In genomic region chr6:9412951-9413559, GRCh38 we compare ENCODE assay signal across 1 cellular context.
TF ChIP-seq lines count a peak whose summit lies in the region.

No MANE protein-coding gene starts in this region.

TF ChIP-seq in K562, 482 proteins besides CTCF, POLR2A, EP300 and RAD21 (continued from another document):
- no peak for TF ChIP-seq ZBTB40 (IDR thresholded peaks at IDR 0.05)
- TF ChIP-seq ZBTB40 (CRISPR knock-in tag; IDR thresholded peaks at IDR 0.05) = no peak
- TF ChIP-seq ETV5 (CRISPR knock-in tag; IDR thresholded peaks at IDR 0.05; ENCODE audit: low read depth) = no peak
- TF ChIP-seq CBX3 (IDR thresholded peaks at IDR 0.05; ENCODE audit: borderline replicate concordance in 1 of 2, low read length in 2 of 2) = no peak
- TF ChIP-seq ZBTB8A (IDR thresholded peaks at IDR 0.05; ENCODE audit: partially characterized antibody) = no peak
- no peak for TF ChIP-seq CREM (IDR thresholded peaks at IDR 0.05; ENCODE audit: low read depth)
- TF ChIP-seq MYC (IDR thresholded peaks at IDR 0.05; ENCODE audit: low read depth, low read length) = no peak
- no peak for TF ChIP-seq MYC (CRISPR knock-in tag; IDR thresholded peaks at IDR 0.05; ENCODE audit: borderline replicate concordance, low read depth)
- no peak for TF ChIP-seq ZNF239 (CRISPR knock-in tag; IDR thresholded peaks at IDR 0.05)
- TF ChIP-seq MEIS2 (IDR thresholded peaks at IDR 0.05; ENCODE audit: partially characterized antibody) = no peak
- TF ChIP-seq SMAD1 (IDR thresholded peaks at IDR 0.05; ENCODE audit: low read depth, low read length, partially characterized antibody) = no peak
TF ChIP-seq in K562: peak in this region for 0.
